Comparison of ENCODE assay signal across 2 cellular contexts in the genomic region with DNA sequence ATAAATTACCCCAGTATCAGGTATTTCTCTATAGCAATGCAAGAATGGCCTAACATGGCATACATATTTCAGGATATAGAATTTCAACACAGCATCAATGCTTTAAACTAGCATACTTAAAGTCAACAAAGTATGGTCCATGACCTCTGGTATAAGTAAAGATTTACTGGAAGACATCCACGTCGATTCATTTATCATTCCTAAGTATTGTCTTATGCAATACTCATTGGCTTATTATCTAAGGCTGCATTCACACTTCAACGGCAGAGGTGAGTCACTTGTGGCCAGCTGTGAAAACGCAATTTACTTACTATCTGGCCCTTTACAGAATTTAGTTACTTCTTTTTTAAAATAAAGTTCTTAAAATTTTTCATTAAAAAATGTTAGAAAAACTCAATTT.
TF ChIP-seq lines count a peak whose summit lies in the region.

No MANE protein-coding gene starts in this region.

TF ChIP-seq in GM12878, 131 proteins besides CTCF, POLR2A, EP300 and RAD21:
- no peak for TF ChIP-seq YBX1 (IDR thresholded peaks at IDR 0.05)
- TF ChIP-seq SMARCA5 (IDR thresholded peaks at IDR 0.05): no peak
- no peak for TF ChIP-seq PML (IDR thresholded peaks at IDR 0.05; ENCODE audit: low read length)
- no peak for TF ChIP-seq CEBPB (IDR thresholded peaks at IDR 0.05; ENCODE audit: borderline replicate concordance in 1 of 2, low read depth in 2 of 2, low read length in 2 of 2)
- TF ChIP-seq, protein P1, sequence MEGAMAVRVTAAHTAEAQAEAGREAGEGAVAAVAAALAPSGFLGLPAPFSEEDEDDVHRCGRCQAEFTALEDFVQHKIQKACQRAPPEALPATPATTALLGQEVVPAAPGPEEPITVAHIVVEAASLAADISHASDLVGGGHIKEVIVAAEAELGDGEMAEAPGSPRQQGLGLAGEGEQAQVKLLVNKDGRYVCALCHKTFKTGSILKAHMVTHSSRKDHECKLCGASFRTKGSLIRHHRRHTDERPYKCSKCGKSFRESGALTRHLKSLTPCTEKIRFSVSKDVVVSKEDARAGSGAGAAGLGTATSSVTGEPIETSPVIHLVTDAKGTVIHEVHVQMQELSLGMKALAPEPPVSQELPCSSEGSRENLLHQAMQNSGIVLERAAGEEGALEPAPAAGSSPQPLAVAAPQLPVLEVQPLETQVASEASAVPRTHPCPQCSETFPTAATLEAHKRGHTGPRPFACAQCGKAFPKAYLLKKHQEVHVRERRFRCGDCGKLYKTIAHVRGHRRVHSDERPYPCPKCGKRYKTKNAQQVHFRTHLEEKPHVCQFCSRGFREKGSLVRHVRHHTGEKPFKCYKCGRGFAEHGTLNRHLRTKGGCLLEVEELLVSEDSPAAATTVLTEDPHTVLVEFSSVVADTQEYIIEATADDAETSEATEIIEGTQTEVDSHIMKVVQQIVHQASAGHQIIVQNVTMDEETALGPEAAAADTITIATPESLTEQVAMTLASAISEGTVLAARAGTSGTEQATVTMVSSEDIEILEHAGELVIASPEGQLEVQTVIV (IDR thresholded peaks at IDR 0.05; ENCODE audit: borderline replicate concordance, partially characterized antibody): no peak
- no peak for TF ChIP-seq NFYA (IDR thresholded peaks at IDR 0.05; ENCODE audit: borderline replicate concordance, low read depth, low read length)
- TF ChIP-seq, protein P2, sequence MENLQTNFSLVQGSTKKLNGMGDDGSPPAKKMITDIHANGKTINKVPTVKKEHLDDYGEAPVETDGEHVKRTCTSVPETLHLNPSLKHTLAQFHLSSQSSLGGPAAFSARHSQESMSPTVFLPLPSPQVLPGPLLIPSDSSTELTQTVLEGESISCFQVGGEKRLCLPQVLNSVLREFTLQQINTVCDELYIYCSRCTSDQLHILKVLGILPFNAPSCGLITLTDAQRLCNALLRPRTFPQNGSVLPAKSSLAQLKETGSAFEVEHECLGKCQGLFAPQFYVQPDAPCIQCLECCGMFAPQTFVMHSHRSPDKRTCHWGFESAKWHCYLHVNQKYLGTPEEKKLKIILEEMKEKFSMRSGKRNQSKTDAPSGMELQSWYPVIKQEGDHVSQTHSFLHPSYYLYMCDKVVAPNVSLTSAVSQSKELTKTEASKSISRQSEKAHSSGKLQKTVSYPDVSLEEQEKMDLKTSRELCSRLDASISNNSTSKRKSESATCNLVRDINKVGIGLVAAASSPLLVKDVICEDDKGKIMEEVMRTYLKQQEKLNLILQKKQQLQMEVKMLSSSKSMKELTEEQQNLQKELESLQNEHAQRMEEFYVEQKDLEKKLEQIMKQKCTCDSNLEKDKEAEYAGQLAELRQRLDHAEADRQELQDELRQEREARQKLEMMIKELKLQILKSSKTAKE (IDR thresholded peaks at IDR 0.05; ENCODE audit: low read depth, poor library complexity, severe bottlenecking): no peak
- no peak for TF ChIP-seq DPF2 (IDR thresholded peaks at IDR 0.05)
- no peak for TF ChIP-seq PAX5 (IDR thresholded peaks at IDR 0.05; ENCODE audit: borderline replicate concordance, low read depth, low read length)
- no peak for TF ChIP-seq KLF5 (IDR thresholded peaks at IDR 0.05; ENCODE audit: partially characterized antibody)
- TF ChIP-seq, protein P3, sequence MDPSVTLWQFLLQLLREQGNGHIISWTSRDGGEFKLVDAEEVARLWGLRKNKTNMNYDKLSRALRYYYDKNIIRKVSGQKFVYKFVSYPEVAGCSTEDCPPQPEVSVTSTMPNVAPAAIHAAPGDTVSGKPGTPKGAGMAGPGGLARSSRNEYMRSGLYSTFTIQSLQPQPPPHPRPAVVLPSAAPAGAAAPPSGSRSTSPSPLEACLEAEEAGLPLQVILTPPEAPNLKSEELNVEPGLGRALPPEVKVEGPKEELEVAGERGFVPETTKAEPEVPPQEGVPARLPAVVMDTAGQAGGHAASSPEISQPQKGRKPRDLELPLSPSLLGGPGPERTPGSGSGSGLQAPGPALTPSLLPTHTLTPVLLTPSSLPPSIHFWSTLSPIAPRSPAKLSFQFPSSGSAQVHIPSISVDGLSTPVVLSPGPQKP (IDR thresholded peaks at IDR 0.05; ENCODE audit: low read depth, low read length): no peak
- TF ChIP-seq CHD2 (IDR thresholded peaks at IDR 0.05; ENCODE audit: borderline replicate concordance, low read depth, low read length): no peak
- TF ChIP-seq, protein P4, sequence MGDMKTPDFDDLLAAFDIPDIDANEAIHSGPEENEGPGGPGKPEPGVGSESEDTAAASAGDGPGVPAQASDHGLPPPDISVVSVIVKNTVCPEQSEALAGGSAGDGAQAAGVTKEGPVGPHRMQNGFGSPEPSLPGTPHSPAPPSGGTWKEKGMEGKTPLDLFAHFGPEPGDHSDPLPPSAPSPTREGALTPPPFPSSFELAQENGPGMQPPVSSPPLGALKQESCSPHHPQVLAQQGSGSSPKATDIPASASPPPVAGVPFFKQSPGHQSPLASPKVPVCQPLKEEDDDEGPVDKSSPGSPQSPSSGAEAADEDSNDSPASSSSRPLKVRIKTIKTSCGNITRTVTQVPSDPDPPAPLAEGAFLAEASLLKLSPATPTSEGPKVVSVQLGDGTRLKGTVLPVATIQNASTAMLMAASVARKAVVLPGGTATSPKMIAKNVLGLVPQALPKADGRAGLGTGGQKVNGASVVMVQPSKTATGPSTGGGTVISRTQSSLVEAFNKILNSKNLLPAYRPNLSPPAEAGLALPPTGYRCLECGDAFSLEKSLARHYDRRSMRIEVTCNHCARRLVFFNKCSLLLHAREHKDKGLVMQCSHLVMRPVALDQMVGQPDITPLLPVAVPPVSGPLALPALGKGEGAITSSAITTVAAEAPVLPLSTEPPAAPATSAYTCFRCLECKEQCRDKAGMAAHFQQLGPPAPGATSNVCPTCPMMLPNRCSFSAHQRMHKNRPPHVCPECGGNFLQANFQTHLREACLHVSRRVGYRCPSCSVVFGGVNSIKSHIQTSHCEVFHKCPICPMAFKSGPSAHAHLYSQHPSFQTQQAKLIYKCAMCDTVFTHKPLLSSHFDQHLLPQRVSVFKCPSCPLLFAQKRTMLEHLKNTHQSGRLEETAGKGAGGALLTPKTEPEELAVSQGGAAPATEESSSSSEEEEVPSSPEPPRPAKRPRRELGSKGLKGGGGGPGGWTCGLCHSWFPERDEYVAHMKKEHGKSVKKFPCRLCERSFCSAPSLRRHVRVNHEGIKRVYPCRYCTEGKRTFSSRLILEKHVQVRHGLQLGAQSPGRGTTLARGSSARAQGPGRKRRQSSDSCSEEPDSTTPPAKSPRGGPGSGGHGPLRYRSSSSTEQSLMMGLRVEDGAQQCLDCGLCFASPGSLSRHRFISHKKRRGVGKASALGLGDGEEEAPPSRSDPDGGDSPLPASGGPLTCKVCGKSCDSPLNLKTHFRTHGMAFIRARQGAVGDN (IDR thresholded peaks at IDR 0.05): no peak
- TF ChIP-seq, protein P5, sequence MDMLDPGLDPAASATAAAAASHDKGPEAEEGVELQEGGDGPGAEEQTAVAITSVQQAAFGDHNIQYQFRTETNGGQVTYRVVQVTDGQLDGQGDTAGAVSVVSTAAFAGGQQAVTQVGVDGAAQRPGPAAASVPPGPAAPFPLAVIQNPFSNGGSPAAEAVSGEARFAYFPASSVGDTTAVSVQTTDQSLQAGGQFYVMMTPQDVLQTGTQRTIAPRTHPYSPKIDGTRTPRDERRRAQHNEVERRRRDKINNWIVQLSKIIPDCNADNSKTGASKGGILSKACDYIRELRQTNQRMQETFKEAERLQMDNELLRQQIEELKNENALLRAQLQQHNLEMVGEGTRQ (IDR thresholded peaks at IDR 0.05; ENCODE audit: borderline replicate concordance, low read depth, low read length): no peak

TF ChIP-seq in SK-N-SH, 30 proteins besides CTCF, POLR2A, EP300 and RAD21:
- no peak for TF ChIP-seq FOSL2 (IDR thresholded peaks at IDR 0.05; ENCODE audit: borderline replicate concordance, low read depth)
TF ChIP-seq in SK-N-SH: peak in this region for 0.
